11 cellular contexts compared by ENCODE assay signal in the genomic region with DNA sequence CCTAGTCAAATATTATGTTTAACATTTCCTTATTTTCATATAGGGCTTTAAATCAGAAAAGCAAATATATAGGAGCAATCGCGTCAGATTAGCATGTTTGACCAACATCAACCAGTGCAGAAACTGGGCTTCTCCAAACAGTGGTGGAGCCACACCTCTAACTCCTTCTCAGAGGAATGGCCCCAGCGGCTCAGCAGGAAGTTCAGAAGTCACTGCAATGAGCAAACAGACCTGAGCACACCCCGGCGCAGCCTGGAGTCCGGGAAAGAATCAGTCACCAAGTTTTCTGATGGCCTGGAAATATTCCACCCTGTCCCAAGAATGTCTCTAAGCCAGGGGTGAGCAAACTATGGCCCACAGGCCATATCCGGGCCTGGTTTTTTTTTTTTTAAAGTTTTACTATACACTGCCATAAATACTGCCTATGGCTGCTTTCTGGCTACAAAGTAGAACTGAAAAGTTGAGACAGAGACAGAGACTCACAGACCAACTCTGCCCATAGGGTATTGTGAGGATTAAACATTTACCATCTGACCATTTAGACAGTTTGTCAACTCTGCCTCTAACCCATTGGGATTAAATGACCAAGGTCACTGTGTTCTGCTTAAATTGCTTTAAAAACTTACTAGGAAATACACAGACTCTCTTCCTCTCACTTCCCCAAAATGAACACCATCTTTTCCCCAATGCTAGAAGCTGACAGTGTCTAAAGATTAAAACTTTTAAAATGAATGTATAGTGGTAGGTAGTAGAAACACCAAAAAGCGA. TPM values are rescaled to one million over a fixed set of nuclear protein-coding genes. Genes with fewer than 3 reads are reported as not detected.
DNase-seq lines count a peak whose midpoint lies in the region; ATAC-seq and TF ChIP-seq lines count a peak whose summit lies in the region.
"Had no signal": no experiment of that assay in that cellular context is flagged by ENCODE, and none has a peak within 500 bp of the region (broad histone marks: within the 10 kb centered on the region; RNA-seq: fewer than 3 reads in every experiment).

No MANE protein-coding gene starts in this region.

- H3K27me3 Mint-ChIP-seq in MCF 10A (ENCODE audit: insufficient read depth, unreplicated experiment) = no peaks in the 10 kb centered on the region
- H3K27me3 Mint-ChIP-seq in naive thymus-derived CD4-positive, alpha-beta T cell = peaks cover 33 to 45% (median 35%) of the 10 kb centered on the region in 5 donors

- POLR2A ChIA-PET in MCF 10A (lab: Yijun Ruan, JAX) = no interaction called here
- POLR2A ChIA-PET in SK-N-SH (lab: Yijun Ruan, JAX) = no interaction called here
- POLR2A ChIA-PET in naive thymus-derived CD4-positive, alpha-beta T cell (lab: Charles Lee) = no interaction called here

- H3K27ac Mint-ChIP-seq in MCF 10A (ENCODE audit: low read depth, unreplicated experiment) = no peak overlapping the region
- H3K27ac Mint-ChIP-seq in naive thymus-derived CD4-positive, alpha-beta T cell = no peak overlapping the region
- H3K27ac Mint-ChIP-seq: activated naive CD4-positive, alpha-beta T cell treated with anti-CD3 and anti-CD28 coated beads, Interleukin-2, amount 50 U/mL, for 24 hours had no signal

- no peak overlapping the region for H3K9ac ChIP-seq in SK-N-SH

- CTCF ChIA-PET in MCF 10A (lab: Yijun Ruan, JAX) = no interaction called here
- CTCF ChIA-PET in SK-N-SH (lab: Yijun Ruan, JAX) = no interaction called here
- CTCF ChIA-PET in naive thymus-derived CD4-positive, alpha-beta T cell (lab: Charles Lee) = no interaction called here

- no peak for TF ChIP-seq RAD21 in SK-N-SH (IDR thresholded peaks at IDR 0.05; ENCODE audit: low read length)

- no peak for TF ChIP-seq EP300 in SK-N-SH (IDR thresholded peaks at IDR 0.05; ENCODE audit: borderline replicate concordance in 1 of 2, low read depth in 1 of 2, low read length in 1 of 2)

- peaks cover 9% of the 10 kb centered on the region for H3K4me1 Mint-ChIP-seq in MCF 10A (ENCODE audit: insufficient read depth, unreplicated experiment)
- peaks cover 0 to 5% (median 1%) of the 10 kb centered on the region in 7 donors for H3K4me1 Mint-ChIP-seq in naive thymus-derived CD4-positive, alpha-beta T cell
- H3K4me1 Mint-ChIP-seq: activated naive CD4-positive, alpha-beta T cell treated with anti-CD3 and anti-CD28 coated beads, Interleukin-2, amount 50 U/mL, for 24 hours had no signal

- H4K20me1 ChIP-seq in SK-N-SH (ENCODE audit: insufficient read depth) = no peaks in the 10 kb centered on the region

- no peaks in the 10 kb centered on the region for H3F3A ChIP-seq in SK-N-SH (replicated peaks; ENCODE audit: insufficient read depth)

- ATAC-seq in right cardiac atrium (peak; percentile 70 to 98), upper lobe of right lung (peak; percentile 98)
- no peak for ATAC-seq in naive thymus-derived CD4-positive, alpha-beta T cell
- ATAC-seq: foreskin keratinocyte had no signal

- WGBS in right cardiac atrium = 73% methylated on average over 8 of the region's 8 CpGs
- WGBS in SK-N-SH (ENCODE audit: low lambda C conversion rate) = 73% methylated on average over 4 of the region's 8 CpGs

- H2AFZ ChIP-seq in SK-N-SH (ENCODE audit: low read depth) = no peak overlapping the region

- no peaks in the 10 kb centered on the region for H3K9me2 ChIP-seq in SK-N-SH

- peaks cover 7% of the 10 kb centered on the region for H3K9me3 Mint-ChIP-seq in MCF 10A (ENCODE audit: unreplicated experiment)
- peaks cover 0 to 10% (median 2%) of the 10 kb centered on the region in 11 donors for H3K9me3 Mint-ChIP-seq in naive thymus-derived CD4-positive, alpha-beta T cell
- H3K9me3 Mint-ChIP-seq: activated naive CD4-positive, alpha-beta T cell treated with anti-CD3 and anti-CD28 coated beads, Interleukin-2, amount 50 U/mL, for 24 hours had no signal

- H3K4me2 ChIP-seq in SK-N-SH = no peak overlapping the region

- H3K27ac ChIP-seq in right cardiac atrium (ENCODE audit: low read length) = no peak overlapping the region
- no peak overlapping the region for H3K27ac ChIP-seq in upper lobe of right lung
- no peak overlapping the region for H3K27ac ChIP-seq in SK-N-SH (ENCODE audit: low read depth in 2 of 2, low read length in 1 of 2)
- H3K27ac ChIP-seq in naive thymus-derived CD4-positive, alpha-beta T cell (ENCODE audit: low read depth, low read length) = no peak overlapping the region
- H3K27ac ChIP-seq: foreskin keratinocyte, SJSA1 had no signal

- no peaks in the 10 kb centered on the region for H3K36me3 ChIP-seq in upper lobe of right lung
- H3K36me3 ChIP-seq in SK-N-SH (replicated peaks in 1 of 2; ENCODE audit: control insufficient read depth in 1 of 2, insufficient read depth in 2 of 2, low read length in 1 of 2) = no peaks in the 10 kb centered on the region
- H3K36me3 ChIP-seq in naive thymus-derived CD4-positive, alpha-beta T cell (ENCODE audit: control insufficient read depth in 2 of 3, insufficient read depth in 3 of 3, low read length in 3 of 3) = no peaks in the 10 kb centered on the region
- H3K36me3 ChIP-seq: SJSA1 had no signal

- H3K79me2 ChIP-seq in SK-N-SH (ENCODE audit: insufficient read depth) = peaks cover 60% of the 10 kb centered on the region

- H3K36me3 Mint-ChIP-seq in MCF 10A (ENCODE audit: insufficient read depth, unreplicated experiment) = peaks cover 7% of the 10 kb centered on the region
- H3K36me3 Mint-ChIP-seq in naive thymus-derived CD4-positive, alpha-beta T cell = peaks cover 0 to 10% (median 0%) of the 10 kb centered on the region in 5 donors
- H3K36me3 Mint-ChIP-seq: activated naive CD4-positive, alpha-beta T cell treated with anti-CD3 and anti-CD28 coated beads, Interleukin-2, amount 50 U/mL, for 24 hours had no signal

- DNase-seq in T47D (ENCODE audit: low read depth in 1 of 2, low spot score in 1 of 2) (peak; percentile 49 to 96), MCF 10A (ENCODE audit: unreplicated experiment) (no peak), NCI-H748 (lab: John Stamatoyannopoulos, UW; ENCODE audit: unreplicated experiment) (peak; percentile 87), right cardiac atrium (peak in 2 of 3 donors; percentile 33 to 55), upper lobe of right lung (peak; percentile 77), SK-N-SH (no peak)
- no peak for DNase-seq in naive thymus-derived CD4-positive, alpha-beta T cell
- no peak for DNase-seq in effector CD4-positive, alpha-beta T cell
- DNase-seq: foreskin keratinocyte had no signal

- H3K4me3 Mint-ChIP-seq in MCF 10A (ENCODE audit: unreplicated experiment) = no peak overlapping the region
- H3K4me3 Mint-ChIP-seq in naive thymus-derived CD4-positive, alpha-beta T cell = no peak overlapping the region
- H3K4me3 Mint-ChIP-seq: activated naive CD4-positive, alpha-beta T cell treated with anti-CD3 and anti-CD28 coated beads, Interleukin-2, amount 50 U/mL, for 24 hours had no signal

- BruUV-seq in MCF 10A (replicated peaks; lab: Mats Ljungman, UMichigan) = no TSS peak

- H3K9me3 ChIP-seq in right cardiac atrium (ENCODE audit: control insufficient read depth, low read length) (no peaks in the 10 kb centered on the region), upper lobe of right lung (no peaks in the 10 kb centered on the region), SK-N-SH (no peaks in the 10 kb centered on the region)
- H3K9me3 ChIP-seq in naive thymus-derived CD4-positive, alpha-beta T cell (ENCODE audit: control insufficient read depth in 2 of 3, low read length in 3 of 3) = no peaks in the 10 kb centered on the region

- intact Hi-C loops in MCF 10A (cut with micrococcal nuclease) (no loop called here), right cardiac atrium (cut with DNase I) (no loop called here), upper lobe of right lung (cut with DNase I) (no loop called here)
- intact Hi-C loops in naive thymus-derived CD4-positive, alpha-beta T cell (cut with micrococcal nuclease) = no loop called here

- H3K4me3 ChIP-seq in right cardiac atrium (ENCODE audit: low read length) (no peak overlapping the region), upper lobe of right lung (no peak overlapping the region), SK-N-SH (ENCODE audit: low read depth in 2 of 2, low read length in 1 of 2) (no peak overlapping the region)
- no peak overlapping the region for H3K4me3 ChIP-seq in naive thymus-derived CD4-positive, alpha-beta T cell (ENCODE audit: low read length)
- H3K4me3 ChIP-seq: SJSA1 had no signal

- no peaks in the 10 kb centered on the region for H3K4me1 ChIP-seq in right cardiac atrium (ENCODE audit: control insufficient read depth, insufficient read depth, low read length)
- H3K4me1 ChIP-seq in upper lobe of right lung = no peaks in the 10 kb centered on the region
- peaks cover 0 to 12% of the 10 kb centered on the region in 2 experiments; a peak in 2 of 4 replicates for H3K4me1 ChIP-seq in SK-N-SH (ENCODE audit: control insufficient read depth in 1 of 2, insufficient read depth in 2 of 2, low read depth in 1 of 2, low read length in 1 of 2)
- H3K4me1 ChIP-seq in naive thymus-derived CD4-positive, alpha-beta T cell (ENCODE audit: control insufficient read depth in 2 of 2, insufficient read depth in 2 of 2, low read length in 2 of 2) = no peaks in the 10 kb centered on the region

- no peak for TF ChIP-seq CTCF in MCF 10A (IDR thresholded peaks at IDR 0.05; ENCODE audit: unreplicated experiment)
- TF ChIP-seq CTCF in upper lobe of right lung (IDR thresholded peaks at IDR 0.05) = no peak
- no peak for TF ChIP-seq CTCF in SK-N-SH (IDR thresholded peaks at IDR 0.05)

- H3K27me3 ChIP-seq in right cardiac atrium (ENCODE audit: control insufficient read depth, insufficient read depth) = peaks cover 2% of the 10 kb centered on the region
- no peaks in the 10 kb centered on the region for H3K27me3 ChIP-seq in upper lobe of right lung
- H3K27me3 ChIP-seq in SK-N-SH (ENCODE audit: insufficient read depth) = no peaks in the 10 kb centered on the region
- H3K27me3 ChIP-seq in naive thymus-derived CD4-positive, alpha-beta T cell (ENCODE audit: control insufficient read depth in 2 of 2, insufficient read depth in 2 of 2, low read length in 2 of 2) = peaks cover 0 to 4% of the 10 kb centered on the region in 2 donors
- H3K27me3 ChIP-seq: foreskin keratinocyte, SJSA1 had no signal

- in situ Hi-C loops in T47D (cut with HindIII; ENCODE audit: low pct_unique_long_range_greater_than_20kb, low sequenced_read_pairs) = no loop called here

TF ChIP-seq in SK-N-SH, 30 proteins besides CTCF, POLR2A, EP300 and RAD21 (continues in another document):
- no peak for TF ChIP-seq RXRA (IDR thresholded peaks at IDR 0.05; ENCODE audit: borderline replicate concordance, low read depth)
- TF ChIP-seq ELF1 (IDR thresholded peaks at IDR 0.05) = no peak
- no peak for TF ChIP-seq CHD2 (IDR thresholded peaks at IDR 0.05; ENCODE audit: low read length, partially characterized antibody)
- no peak for TF ChIP-seq FOXJ3 (CRISPR knock-in tag; IDR thresholded peaks at IDR 0.05)

RNA-seq across cellular contexts. Expression of gene GOLM1, which starts 5.4 kb away (rescaled TPM):
- total RNA-seq in MCF 10A (2022) (32.7 and 33.9 TPM in 2 replicates), right cardiac atrium (10 to 100 TPM in 1 of 4 donors, 1 to 10 TPM in 3; 6.1 to 12.9 (median 6.7) TPM), upper lobe of right lung (15.4 TPM)
- polyA plus RNA-seq in right cardiac atrium (3.8 TPM), SK-N-SH (2012; rRNA removed) (69.8 and 83.2 TPM in 2 replicates)
- polyA plus RNA-seq in SK-N-SH (2012; cell fraction: cytosol; rRNA removed) = 76.9 and 101 TPM in 2 replicates
- polyA plus RNA-seq in SK-N-SH (2012; cell fraction: nucleus; rRNA removed) = 20.0 and 33.9 TPM in 2 replicates
- 1 to 10 TPM in 2 of 5 experiments, under 1 TPM in 2, not detected in 1; 0.13 to 4.3 (median 1.4) TPM for total RNA-seq in naive thymus-derived CD4-positive, alpha-beta T cell
- 1 to 10 TPM in 1 of 2 donors, under 1 TPM in 1; 0.78 to 1.3 TPM for polyA plus RNA-seq in naive thymus-derived CD4-positive, alpha-beta T cell

Comparison
In these comparisons a context has a peak if more than half of its experiments do, and no peak if none do; other contexts are left out.
1. DNase-seq: peak in T47D (2 of 2), NCI-H748 (single experiment), right cardiac atrium (2 of 3) and upper lobe of right lung (single experiment); none in MCF 10A (single experiment), SK-N-SH (single experiment), naive thymus-derived CD4-positive, alpha-beta T cell (0 of 9) and effector CD4-positive, alpha-beta T cell (single experiment).